In genomic region chr7:118311121-118311803, GRCh38 we compare ENCODE assay signal across 1 cellular context.
TF ChIP-seq lines count a peak whose summit lies in the region.

No MANE protein-coding gene starts in this region.

TF ChIP-seq in GM12878, 131 proteins besides CTCF, POLR2A, EP300 and RAD21 (continued from another document and continues in another):
- TF ChIP-seq ZNF687 (IDR thresholded peaks at IDR 0.05) (no peak), ZNF592 (IDR thresholded peaks at IDR 0.05) (no peak), PAX5 (IDR thresholded peaks at IDR 0.05; ENCODE audit: borderline replicate concordance, low read depth, low read length) (no peak), ZNF622 (IDR thresholded peaks at IDR 0.05) (no peak), ASH2L (IDR thresholded peaks at IDR 0.05; ENCODE audit: borderline replicate concordance, low read depth) (no peak), HCFC1 (IDR thresholded peaks at IDR 0.05; ENCODE audit: low read length) (no peak), CBFB (IDR thresholded peaks at IDR 0.05; ENCODE audit: low read depth) (no peak), MEF2A (IDR thresholded peaks at IDR 0.05; ENCODE audit: insufficient read depth, low read depth, low read length) (0 out of 2 replicates have a peak, but pooled peaks have one; percentile 36), ZNF207 (IDR thresholded peaks at IDR 0.05; ENCODE audit: borderline replicate concordance) (no peak), NR2F1 (conservative IDR thresholded peaks at IDR 0.05) (0 out of 2 replicates have a peak, but pooled peaks have one; percentile 11), GABPA (IDR thresholded peaks at IDR 0.05; ENCODE audit: low read depth) (0 out of 2 replicates have a peak, but pooled peaks have one; percentile 30), FOXM1 (IDR thresholded peaks at IDR 0.05; ENCODE audit: low read depth, low read length) (0 out of 2 replicates have a peak, but pooled peaks have one; percentile 28), SREBF2 (IDR thresholded peaks at IDR 0.05; ENCODE audit: low read length) (no peak), RB1 (IDR thresholded peaks at IDR 0.05; ENCODE audit: borderline replicate concordance) (no peak), CHD4 (IDR thresholded peaks at IDR 0.05) (no peak), MAX (IDR thresholded peaks at IDR 0.05; ENCODE audit: low read depth, low read length) (no peak), RELB (IDR thresholded peaks at IDR 0.05; ENCODE audit: low read depth) (no peak), ZNF217 (IDR thresholded peaks at IDR 0.05) (no peak), ZNF274 (IDR thresholded peaks at IDR 0.05; ENCODE audit: insufficient read depth, insufficient read length) (no peak), MTA3 (IDR thresholded peaks at IDR 0.05; ENCODE audit: borderline replicate concordance, low read length) (no peak), STAT3 (IDR thresholded peaks at IDR 0.05; ENCODE audit: low read depth, low read length) (no peak), CHD2 (IDR thresholded peaks at IDR 0.05; ENCODE audit: borderline replicate concordance, low read depth, low read length) (no peak), ZBTB40 (IDR thresholded peaks at IDR 0.05; ENCODE audit: borderline replicate concordance) (no peak), FOS (IDR thresholded peaks at IDR 0.05; ENCODE audit: borderline replicate concordance, extremely low read depth, insufficient read length) (no peak), E4F1 (IDR thresholded peaks at IDR 0.05; ENCODE audit: borderline replicate concordance, partially characterized antibody) (no peak), RUNX3 (IDR thresholded peaks at IDR 0.05; ENCODE audit: low read length) (no peak; the same call in 1 of the 2 replicates), SPI1 (IDR thresholded peaks at IDR 0.05; ENCODE audit: borderline replicate concordance, insufficient read depth, low read depth, low read length) (peak; percentile 21; the same call in 1 of the 2 replicates), TBL1XR1 (IDR thresholded peaks at IDR 0.05; ENCODE audit: low read depth, low read length) (no peak), NR2C1 (IDR thresholded peaks at IDR 0.05) (no peak), NKRF (conservative IDR thresholded peaks at IDR 0.05) (no peak), SKIL (IDR thresholded peaks at IDR 0.05; ENCODE audit: low read depth, poor library complexity, severe bottlenecking) (peak; percentile 16), CBX5 (IDR thresholded peaks at IDR 0.05; ENCODE audit: low read depth) (no peak), IRF4 (IDR thresholded peaks at IDR 0.05; ENCODE audit: low read depth, low read length) (no peak), JUND (IDR thresholded peaks at IDR 0.05; ENCODE audit: low read depth, low read length) (no peak), EED (IDR thresholded peaks at IDR 0.05; ENCODE audit: low read depth) (no peak), SUPT20H (IDR thresholded peaks at IDR 0.05; ENCODE audit: borderline replicate concordance, control insufficient read depth, low read depth, low read length) (no peak), MXI1 (IDR thresholded peaks at IDR 0.05; ENCODE audit: low read depth, low read length) (no peak), NBN (IDR thresholded peaks at IDR 0.05) (no peak), MEF2B (IDR thresholded peaks at IDR 0.05; ENCODE audit: partially characterized antibody, poor library complexity, severe bottlenecking) (peak; percentile 40), KDM1A (IDR thresholded peaks at IDR 0.05; ENCODE audit: borderline replicate concordance) (no peak)
